Comparison of ENCODE assay signal across 9 cellular contexts in genomic region chr7:96076350-96076707, GRCh38.
DNase-seq lines count a peak whose midpoint lies in the region; ATAC-seq, FAIRE-seq and TF ChIP-seq lines count a peak whose summit lies in the region.
"Had no signal": no experiment of that assay in that cellular context is flagged by ENCODE, and none has a peak within 500 bp of the region (broad histone marks: within the 10 kb centered on the region; RNA-seq: fewer than 3 reads in every experiment).

No MANE protein-coding gene starts in this region.

- peak overlapping the region; percentile 21 for H3K9ac ChIP-seq in endothelial cell of umbilical vein (replicated peaks; ENCODE audit: extremely low read depth, insufficient read depth, low read length)

- BruUV-seq in endothelial cell of umbilical vein (replicated peaks; lab: Mats Ljungman, UMichigan) = no TSS peak

- TF ChIP-seq CTCF in endothelial cell of umbilical vein (IDR thresholded peaks at IDR 0.05; ENCODE audit: extremely low read depth in 1 of 2, insufficient read depth in 1 of 2, low read depth in 1 of 2, low read length in 2 of 2) = no peak

- peak overlapping the region; percentile 99 for H2AFZ ChIP-seq in endothelial cell of umbilical vein (ENCODE audit: low read depth, low read length)

- H3K9me1 ChIP-seq in endothelial cell of umbilical vein (replicated peaks; ENCODE audit: control insufficient read depth, extremely low read depth, insufficient read depth, low read length) = no peaks in the 10 kb centered on the region

- no peaks in the 10 kb centered on the region for H4K20me1 ChIP-seq in endothelial cell of umbilical vein (replicated peaks; ENCODE audit: control insufficient read depth, extremely low read depth, insufficient read depth, low read length)

- H3K79me2 ChIP-seq in endothelial cell of umbilical vein (ENCODE audit: control insufficient read depth, insufficient read depth, low read length) = no peaks in the 10 kb centered on the region

- intact Hi-C loops in endothelial cell of umbilical vein (cut with micrococcal nuclease) = loop anchor here (2.0 to 10.0 kb wide), 7 partner anchors 106 to 988 kb away; partner anchors contain the start of genes SEM1 and SLC25A13

- H3K9me3 ChIP-seq in endothelial cell of umbilical vein (replicated peaks; ENCODE audit: control insufficient read depth, insufficient read depth, low read length) = no peaks in the 10 kb centered on the region

- DNase-seq in DMS153 treated with DMSO at 0.1 percent for 48 hours (lab: John Stamatoyannopoulos, UW; ENCODE audit: unreplicated experiment) = peak; percentile 36
- no peak for DNase-seq in DMS153 (lab: John Stamatoyannopoulos, UW)
- peak; percentile 6 for DNase-seq in NCI-H524 treated with DMSO at 0.1 percent for 48 hours (lab: John Stamatoyannopoulos, UW)
- DNase-seq in endothelial cell of umbilical vein (ENCODE audit: low read depth, low spot score) = peak; percentile 12
- peak; percentile 24 for DNase-seq in pons (ENCODE audit: low spot score)
- no peak for DNase-seq in T1000 (lab: John Stamatoyannopoulos, UW)
- DNase-seq: activated CD4-positive, alpha-beta T cell treated with anti-CD3 and anti-CD28 coated beads, Interleukin-2, amount 50 U/mL, for 4 hours had no signal

- CTCF ChIA-PET in endothelial cell of umbilical vein (lab: Charles Lee) = interaction anchor here (1.3 to 5.2 kb wide), 9 partner anchors 7 to 950 kb away, joined by 3 to 125 read pairs (median 5); no protein-coding TSS in a partner anchor

- TF ChIP-seq POLR2A in endothelial cell of umbilical vein (IDR thresholded peaks at IDR 0.05; ENCODE audit: low read depth, low read length) = no peak

- H3K4me1 ChIP-seq in endothelial cell of umbilical vein (ENCODE audit: control insufficient read depth, extremely low read depth, insufficient read depth, low read length) = peaks cover 8% of the 10 kb centered on the region

- no peak overlapping the region for H3K27ac ChIP-seq in endothelial cell of umbilical vein (ENCODE audit: insufficient read depth, low read depth, low read length)

- POLR2A ChIA-PET in endothelial cell of umbilical vein (lab: Charles Lee) = no interaction called here

- FAIRE-seq in endothelial cell of umbilical vein (lab: Jason Lieb, UNC) = no peak

- H3K4me3 ChIP-seq in endothelial cell of umbilical vein (replicated peaks in 1 of 3; ENCODE audit: insufficient read depth in 1 of 3, low read depth in 1 of 3, low read length in 3 of 3) = peak overlapping the region; percentile 46 to 80 (median 80)

- no peaks in the 10 kb centered on the region for H3K36me3 ChIP-seq in endothelial cell of umbilical vein (ENCODE audit: control insufficient read depth in 2 of 2, extremely low read depth in 1 of 2, insufficient read depth in 2 of 2, low read length in 2 of 2)

- H3K4me2 ChIP-seq in endothelial cell of umbilical vein (ENCODE audit: insufficient read depth, low read length) = peak overlapping the region; percentile 98

- dilution Hi-C loops in endothelial cell of umbilical vein (cut with MboI; ENCODE audit: extremely low pct_ligation_motif_present, low sequenced_read_pairs) = no loop called here

- no peak for ATAC-seq in GM19328 (IDR thresholded peaks at IDR 0.05; ENCODE audit: unreplicated experiment)
- no peak for ATAC-seq in activated CD4-positive, CD25-positive, alpha-beta regulatory T cell treated with anti-CD3 and anti-CD28 coated beads, Interleukin-2, amount 50 U/mL, for 24 hours

- H3K27me3 ChIP-seq in endothelial cell of umbilical vein (ENCODE audit: control insufficient read depth in 2 of 2, insufficient read depth in 2 of 2, low read length in 2 of 2) = peaks cover 0 to 3% of the 10 kb centered on the region in 2 experiments

TF ChIP-seq in endothelial cell of umbilical vein, 7 proteins besides CTCF, POLR2A, EP300 and RAD21:
- TF ChIP-seq MAX (IDR thresholded peaks at IDR 0.05; ENCODE audit: insufficient read depth, insufficient read length) = no peak
- TF ChIP-seq POLR2AphosphoS5 (IDR thresholded peaks at IDR 0.05; ENCODE audit: insufficient read depth, low read depth, low read length) = no peak

Comparison
In these comparisons a context has a peak if more than half of its experiments do, and no peak if none do; other contexts are left out.
1. DNase-seq: peak in DMS153 treated with DMSO at 0.1 percent for 48 hours (single experiment), NCI-H524 treated with DMSO at 0.1 percent for 48 hours (single experiment), endothelial cell of umbilical vein (single experiment) and pons (single experiment); none in DMS153 (single experiment) and T1000 (single experiment).